20 cellular contexts compared by ENCODE assay signal in the genomic region with DNA sequence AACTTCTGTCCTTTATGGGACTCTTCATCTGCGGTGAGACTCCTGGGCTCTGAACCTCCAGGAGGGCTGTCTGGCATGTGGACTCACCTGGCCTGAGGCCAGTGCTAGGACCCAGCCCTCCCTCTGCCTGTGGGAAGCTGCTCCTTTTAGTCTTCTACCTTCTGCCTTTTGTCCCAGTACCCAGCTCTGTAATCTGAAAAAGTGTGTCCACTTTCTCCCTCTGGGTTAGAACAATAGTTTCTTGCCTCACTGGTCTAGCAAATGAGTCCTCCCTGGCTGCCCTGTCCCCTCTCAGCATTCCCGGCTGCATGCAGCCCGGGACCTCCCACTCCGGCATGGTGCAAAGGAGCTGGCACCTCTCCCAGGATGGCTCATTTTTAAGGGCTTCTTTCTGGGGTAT. TPM values are rescaled to one million over a fixed set of nuclear protein-coding genes. Genes with fewer than 3 reads are reported as not detected.
A peak's percentile ranks its signal among the peaks of the same experiment; 100 is the strongest.
DNase-seq lines count a peak whose midpoint lies in the region; ATAC-seq and TF ChIP-seq lines count a peak whose summit lies in the region.
"Had no signal": no experiment of that assay in that cellular context is flagged by ENCODE, and none has a peak within 500 bp of the region (broad histone marks: within the 10 kb centered on the region; RNA-seq: fewer than 3 reads in every experiment).

No MANE protein-coding gene starts in this region.

- no peaks in the 10 kb centered on the region for H3K4me1 ChIP-seq in body of pancreas

- no peak overlapping the region for H3K4me3 ChIP-seq in body of pancreas

- peaks cover 24% of the 10 kb centered on the region for H3K4me1 Mint-ChIP-seq in chondrocyte (ENCODE audit: low read depth)

- H3K9me3 ChIP-seq in body of pancreas, result no peaks in the 10 kb centered on the region

- H3K27ac Mint-ChIP-seq in chondrocyte (ENCODE audit: unreplicated experiment), result peak overlapping the region; percentile 60
- H3K27ac Mint-ChIP-seq: CD4-positive, alpha-beta memory T cell had no signal

- no peak overlapping the region for H3K27ac ChIP-seq in body of pancreas
- H3K27ac ChIP-seq: 22Rv1 had no signal

- TF ChIP-seq EP300 in Ishikawa (IDR thresholded peaks at IDR 0.05; ENCODE audit: borderline replicate concordance), result no peak

- no peak overlapping the region for H3K4me3 Mint-ChIP-seq in chondrocyte (ENCODE audit: unreplicated experiment)
- H3K4me3 Mint-ChIP-seq: CD4-positive, alpha-beta memory T cell had no signal

- intact Hi-C loops in body of pancreas (cut with DNase I), result loop anchor here (5.0 to 10.0 kb wide), 2 partner anchors 174 to 462 kb away; a partner anchor contains a TSS

- TF ChIP-seq POLR2A in body of pancreas (IDR thresholded peaks at IDR 0.05), result no peak

- ATAC-seq in body of pancreas (no peak), HG03571 (IDR thresholded peaks at IDR 0.05; ENCODE audit: unreplicated experiment) (no peak)

- no peak for TF ChIP-seq RAD21 in Ishikawa (IDR thresholded peaks at IDR 0.05; ENCODE audit: low read depth)

- peak; percentile 45 for DNase-seq in DMS 273 (lab: John Stamatoyannopoulos, UW; ENCODE audit: unreplicated experiment)
- DNase-seq in DMS 273 treated with DMSO at 0.1 percent for 48 hours (lab: John Stamatoyannopoulos, UW), result no peak
- no peak for DNase-seq in chondrocyte (ENCODE audit: low spot score)
- peak; percentile 16 for DNase-seq in renal cortical epithelial cell (ENCODE audit: low read depth)
- DNase-seq in SHP77 (lab: John Stamatoyannopoulos, UW), result no peak
- no peak for DNase-seq in body of pancreas
- DNase-seq: Calu3; CD4-positive, alpha-beta memory T cell; DMS79 treated with DMSO at 0.1 percent for 48 hours; GF-D8; GOT3; Karpas-422; NCI-H1417; NCI-H2029; NCI-H510A treated with DMSO at 0.1 percent for 48 hours; SIG-M5 had no signal

- H3K36me3 Mint-ChIP-seq in chondrocyte (ENCODE audit: low read depth), result no peaks in the 10 kb centered on the region
- H3K36me3 Mint-ChIP-seq: CD4-positive, alpha-beta memory T cell had no signal

- no peaks in the 10 kb centered on the region for H3K9me3 Mint-ChIP-seq in chondrocyte (ENCODE audit: low read depth)

- H3K36me3 ChIP-seq in body of pancreas (replicated peaks in 1 of 2; ENCODE audit: insufficient read depth in 1 of 2, low read depth in 2 of 2), result no peaks in the 10 kb centered on the region

- TF ChIP-seq CTCF in chondrocyte (IDR thresholded peaks at IDR 0.05) (no peak), body of pancreas (IDR thresholded peaks at IDR 0.05) (no peak)

- no peaks in the 10 kb centered on the region for H3K27me3 Mint-ChIP-seq in chondrocyte (ENCODE audit: low read depth)

- no peaks in the 10 kb centered on the region for H3K27me3 ChIP-seq in body of pancreas

- WGBS in body of pancreas, 2 donors, result 55 to 58% methylated on average over 4 of the region's 4 CpGs

TF ChIP-seq in Ishikawa, 13 proteins besides CTCF, POLR2A, EP300 and RAD21:
- TF ChIP-seq, protein P1, sequence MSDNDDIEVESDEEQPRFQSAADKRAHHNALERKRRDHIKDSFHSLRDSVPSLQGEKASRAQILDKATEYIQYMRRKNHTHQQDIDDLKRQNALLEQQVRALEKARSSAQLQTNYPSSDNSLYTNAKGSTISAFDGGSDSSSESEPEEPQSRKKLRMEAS (IDR thresholded peaks at IDR 0.05), result peak; percentile 32; the same call in 1 of the 2 replicates
- TF ChIP-seq NFIC (IDR thresholded peaks at IDR 0.05), result peak; percentile 78
- no peak for TF ChIP-seq EGR1 (IDR thresholded peaks at IDR 0.05)
- no peak for TF ChIP-seq CEBPB (IDR thresholded peaks at IDR 0.05)
- TF ChIP-seq TAF1 (IDR thresholded peaks at IDR 0.05; ENCODE audit: low read depth), result no peak

RNA-seq across cellular contexts. Expression of a gene that starts 25.9 kb away (rescaled TPM):
- total RNA-seq in chondrocyte (not detected in 3 replicates), renal cortical epithelial cell (not detected in 2 replicates), body of pancreas (not detected)
- total RNA-seq: Calu3; CD4-positive, alpha-beta memory T cell; RPMI7951 had no signal

RNA-seq across cellular contexts. Expression of a gene that starts 47.7 kb away (rescaled TPM):
- 0.37 TPM in 1 of 3 replicates, not detected in the others for total RNA-seq in chondrocyte
- total RNA-seq in renal cortical epithelial cell, result not detected in 2 replicates
- not detected for total RNA-seq in body of pancreas
- total RNA-seq: Calu3; CD4-positive, alpha-beta memory T cell; RPMI7951 had no signal

RNA-seq across cellular contexts. Expression of a gene that starts 55.6 kb away (rescaled TPM):
- total RNA-seq in chondrocyte (not detected in 3 replicates), renal cortical epithelial cell (not detected in 2 replicates), body of pancreas (not detected)
- total RNA-seq: Calu3; CD4-positive, alpha-beta memory T cell; RPMI7951 had no signal

Comparison
In these comparisons a context has a peak if more than half of its experiments do, and no peak if none do; other contexts are left out.
1. DNase-seq: peak in DMS 273 (single experiment) and renal cortical epithelial cell (single experiment); none in DMS 273 treated with DMSO at 0.1 percent for 48 hours (single experiment), chondrocyte (single experiment), SHP77 (0 of 2) and body of pancreas (0 of 4).